In genomic region chr9:130040901-130041647, GRCh38 we compare ENCODE assay signal across 1 cellular context.
TF ChIP-seq lines count a peak whose summit lies in the region.

No MANE protein-coding gene starts in this region.

TF ChIP-seq in endothelial cell of umbilical vein, 7 proteins besides CTCF, POLR2A, EP300 and RAD21 (continued from another document):
- no peak for TF ChIP-seq JUN (IDR thresholded peaks at IDR 0.05; ENCODE audit: borderline replicate concordance, insufficient read depth, insufficient read length, low read depth)
- no peak for TF ChIP-seq EZH2 (IDR thresholded peaks at IDR 0.05; ENCODE audit: borderline replicate concordance, low read depth, low read length, severe bottlenecking)
